ENCODE assay signal across 9 cellular contexts in the genomic region with DNA sequence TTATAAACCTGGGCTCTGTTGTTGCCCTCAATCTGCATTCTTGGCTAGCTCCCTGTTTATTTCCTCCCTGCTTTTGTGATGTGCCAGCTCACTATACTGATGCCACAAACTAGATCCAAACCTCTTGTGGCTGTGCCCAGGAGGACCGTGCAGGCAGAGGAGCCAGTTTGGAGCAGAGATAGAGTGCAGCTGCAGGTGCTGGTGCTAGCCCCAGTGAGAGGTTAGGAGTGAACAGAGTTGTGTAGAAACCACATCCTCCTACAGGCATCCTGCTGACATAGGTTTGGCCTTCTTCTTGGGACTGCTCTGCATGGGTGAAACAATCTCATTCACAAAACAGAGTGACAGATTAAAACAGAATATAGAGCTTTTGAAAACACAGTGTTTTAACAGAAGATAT. TPM values are rescaled to one million over a fixed set of nuclear protein-coding genes. Genes with fewer than 3 reads are reported as not detected.
DNase-seq lines count a peak whose midpoint lies in the region; ATAC-seq and TF ChIP-seq lines count a peak whose summit lies in the region.
"Had no signal": no experiment of that assay in that cellular context is flagged by ENCODE, and none has a peak within 500 bp of the region (broad histone marks: within the 10 kb centered on the region; RNA-seq: fewer than 3 reads in every experiment).

No MANE protein-coding gene starts in this region.

- H3K36me3 Mint-ChIP-seq in neural progenitor cell = no peaks in the 10 kb centered on the region

- H3K27ac Mint-ChIP-seq in neural progenitor cell = no peak overlapping the region

- no peak overlapping the region for H3K27ac ChIP-seq in left lung
- no peak overlapping the region for H3K27ac ChIP-seq in neural progenitor cell

- H3K4me2 ChIP-seq in neural progenitor cell = no peak overlapping the region

- no peak overlapping the region for H3K4me3 ChIP-seq in left lung
- no peak overlapping the region for H3K4me3 ChIP-seq in neural progenitor cell

- intact Hi-C loops in left lung (cut with DNase I) = loop anchor here in 1 of 2 donors (10.0 kb wide), 1 partner anchor 65 kb away; no protein-coding TSS in a partner anchor

- H3K4me1 ChIP-seq in left lung (peaks cover 0 to 7% of the 10 kb centered on the region in 2 donors), neural progenitor cell (no peaks in the 10 kb centered on the region)

- no peaks in the 10 kb centered on the region for H3K9me3 Mint-ChIP-seq in neural progenitor cell

- no peaks in the 10 kb centered on the region for H3K4me1 Mint-ChIP-seq in neural progenitor cell

- no peaks in the 10 kb centered on the region for H3K79me2 ChIP-seq in neural progenitor cell (ENCODE audit: low read depth)

- peaks cover 7% of the 10 kb centered on the region for H3K27me3 Mint-ChIP-seq in neural progenitor cell (ENCODE audit: insufficient read depth, low read depth)

- H2AFZ ChIP-seq in neural progenitor cell (replicated peaks) = no peak overlapping the region

- H4K20me1 ChIP-seq in neural progenitor cell (ENCODE audit: low read depth) = no peaks in the 10 kb centered on the region

- H3K9me3 ChIP-seq in left lung (no peaks in the 10 kb centered on the region), neural progenitor cell (ENCODE audit: low read depth) (no peaks in the 10 kb centered on the region)

- H3F3A ChIP-seq in neural progenitor cell (ENCODE audit: low read depth) = no peaks in the 10 kb centered on the region

- no peak overlapping the region for H3K4me3 Mint-ChIP-seq in neural progenitor cell

- no peak overlapping the region for H3K9ac ChIP-seq in neural progenitor cell

- no peak for TF ChIP-seq CTCF in left lung (IDR thresholded peaks at IDR 0.05)
- TF ChIP-seq CTCF in neural progenitor cell (IDR thresholded peaks at IDR 0.05) = no peak

- no peaks in the 10 kb centered on the region for H3K36me3 ChIP-seq in left lung
- H3K36me3 ChIP-seq in neural progenitor cell = no peaks in the 10 kb centered on the region

- DNase-seq in T-helper 2 cell = peak in 3 of 5 experiments; percentile 12 to 94 (median 58)
- DNase-seq in left lung = no peak
- DNase-seq in CD1c-positive myeloid dendritic cell (ENCODE audit: extremely low spot score) = no peak
- DNase-seq in NCI-H2107 (lab: John Stamatoyannopoulos, UW) = no peak
- DNase-seq in GOT3 (lab: John Stamatoyannopoulos, UW) = no peak
- DNase-seq in neural progenitor cell (ENCODE audit: low spot score) = no peak

- H3K27me3 ChIP-seq in left lung (no peaks in the 10 kb centered on the region), neural progenitor cell (no peaks in the 10 kb centered on the region)

- peak; percentile 93 for ATAC-seq in GM18519 (IDR thresholded peaks at IDR 0.05; ENCODE audit: low FRiP score, unreplicated experiment)
- ATAC-seq in HG02798 (IDR thresholded peaks at IDR 0.05; ENCODE audit: poor library complexity, unreplicated experiment) = peak; percentile 91
- ATAC-seq in left lung = peak; percentile 14

RNA-seq across cellular contexts. Expression of gene TNIP3, which starts 25.7 kb away (rescaled TPM):
- total RNA-seq in left lung (1 to 10 TPM in 1 of 2 donors, under 1 TPM in 1; 0.99 to 8.8 TPM), neural progenitor cell (ENCODE audit: low replicate concordance) (not detected in 2 replicates)
- total RNA-seq: myocyte had no signal

Comparison
In these comparisons a context has a peak if more than half of its experiments do, and no peak if none do; other contexts are left out.
1. ATAC-seq: peak in every context shown above with its lines; median percentile 93 in GM18519; 91 in HG02798; 14 in left lung.
2. DNase-seq: peak in T-helper 2 cell (3 of 5); none in left lung (0 of 2), CD1c-positive myeloid dendritic cell (single experiment), NCI-H2107 (single experiment), GOT3 (single experiment) and neural progenitor cell (single experiment).